In genomic region chr1:46616277-46617107, GRCh38 we compare ENCODE assay signal across 7 cellular contexts. TPM values are rescaled to one million over a fixed set of nuclear protein-coding genes. Genes with fewer than 3 reads are reported as not detected.
DNase-seq lines count a peak whose midpoint lies in the region; ATAC-seq, FAIRE-seq and TF ChIP-seq lines count a peak whose summit lies in the region.

Gene MOB3C, minus strand, starts transcription at chr1:46616811. Its CDS starts 3,490 bp downstream, at chr1:46613321.

- peak; percentile 53 for TF ChIP-seq POLR2A in endothelial cell of umbilical vein (IDR thresholded peaks at IDR 0.05; ENCODE audit: low read depth, low read length)

- H3K9ac ChIP-seq in endothelial cell of umbilical vein (replicated peaks; ENCODE audit: extremely low read depth, insufficient read depth, low read length) = peak within 1 kb of the TSS; percentile 33

- CTCF ChIA-PET in endothelial cell of umbilical vein (lab: Charles Lee) = interaction anchor here (1.0 to 3.1 kb wide), 8 partner anchors 10 to 170 kb away, joined by 3 to 21 read pairs (median 4); partner anchors contain the start of genes EFCAB14 and MKNK1

- peak within 1 kb of the TSS; percentile 44 to 70 (median 62) for H3K4me3 ChIP-seq in endothelial cell of umbilical vein (replicated peaks in 1 of 3; ENCODE audit: insufficient read depth in 1 of 3, low read depth in 1 of 3, low read length in 3 of 3)

- H2AFZ ChIP-seq in endothelial cell of umbilical vein (ENCODE audit: low read depth, low read length) = peak within 1 kb of the TSS; percentile 83

- H3K27me3 ChIP-seq in endothelial cell of umbilical vein (ENCODE audit: control insufficient read depth in 2 of 2, insufficient read depth in 2 of 2, low read length in 2 of 2) = no peaks in the 10 kb centered on the region

- H3K9me3 ChIP-seq in endothelial cell of umbilical vein (replicated peaks; ENCODE audit: control insufficient read depth, insufficient read depth, low read length) = no peaks in the 10 kb centered on the region

- H3K4me1 ChIP-seq in endothelial cell of umbilical vein (ENCODE audit: control insufficient read depth, extremely low read depth, insufficient read depth, low read length) = peaks cover 11% of the 10 kb centered on the region

- H3K79me2 ChIP-seq in endothelial cell of umbilical vein (ENCODE audit: control insufficient read depth, insufficient read depth, low read length) = no peaks in the 10 kb centered on the region

- H3K4me2 ChIP-seq in endothelial cell of umbilical vein (ENCODE audit: insufficient read depth, low read length) = peak within 1 kb of the TSS; percentile 78

- no peaks in the 10 kb centered on the region for H3K9me1 ChIP-seq in endothelial cell of umbilical vein (replicated peaks; ENCODE audit: control insufficient read depth, extremely low read depth, insufficient read depth, low read length)

- no peaks in the 10 kb centered on the region for H4K20me1 ChIP-seq in endothelial cell of umbilical vein (replicated peaks; ENCODE audit: control insufficient read depth, extremely low read depth, insufficient read depth, low read length)

- H3K36me3 ChIP-seq in endothelial cell of umbilical vein (ENCODE audit: control insufficient read depth in 2 of 2, extremely low read depth in 1 of 2, insufficient read depth in 2 of 2, low read length in 2 of 2) = no peaks in the 10 kb centered on the region

- H3K27ac ChIP-seq in endothelial cell of umbilical vein (ENCODE audit: insufficient read depth, low read depth, low read length) = no peak within 1 kb of the TSS

- intact Hi-C loops in endothelial cell of umbilical vein (cut with micrococcal nuclease) = loop anchor here (1.0 to 2.0 kb wide), 2 partner anchors 12 to 52 kb away; partner anchors contain the start of genes ATPAF1 and MKNK1

- peak; percentile 84 for FAIRE-seq in endothelial cell of umbilical vein (lab: Jason Lieb, UNC)

- TF ChIP-seq CTCF in endothelial cell of umbilical vein (IDR thresholded peaks at IDR 0.05; ENCODE audit: extremely low read depth in 1 of 2, insufficient read depth in 1 of 2, low read depth in 1 of 2, low read length in 2 of 2) = no peak

- ATAC-seq in GM18502 (IDR thresholded peaks at IDR 0.05; ENCODE audit: poor library complexity, unreplicated experiment) (peak; percentile 59), HG02642 (IDR thresholded peaks at IDR 0.05; ENCODE audit: poor library complexity, unreplicated experiment) (peak; percentile 67)

- DNase-seq in NCI-H774 (lab: John Stamatoyannopoulos, UW) (peak; percentile 68), endothelial cell of umbilical vein (ENCODE audit: low read depth, low spot score) (peak; percentile 79), midbrain (lab: John Stamatoyannopoulos, UW) (peak; percentile 63)
- DNase-seq in activated CD8-positive, alpha-beta memory T cell treated with anti-CD3 and anti-CD28 coated beads, Interleukin-2, amount 50 U/mL, for 4 hours = peak; percentile 79
- peak; percentile 50 to 52 for DNase-seq in stimulated activated CD8-positive, alpha-beta memory T cell treated with anti-CD3 and anti-CD28 coated beads, Interleukin-2, amount 100 ng/mL, for 48 hours (ENCODE audit: low read depth in 2 of 2)

- dilution Hi-C loops in endothelial cell of umbilical vein (cut with MboI; ENCODE audit: extremely low pct_ligation_motif_present, low sequenced_read_pairs) = no loop called here

- no TSS peak for BruUV-seq in endothelial cell of umbilical vein (replicated peaks; lab: Mats Ljungman, UMichigan)

- POLR2A ChIA-PET in endothelial cell of umbilical vein (lab: Charles Lee) = interaction anchor here (1.2 to 1.7 kb wide), 3 partner anchors 10 to 109 kb away, joined by 4 to 8 read pairs (median 4); partner anchors contain the start of gene MKNK1

TF ChIP-seq in endothelial cell of umbilical vein, 7 proteins besides CTCF, POLR2A, EP300 and RAD21:
- no peak for TF ChIP-seq GATA2 (IDR thresholded peaks at IDR 0.05; ENCODE audit: insufficient read depth, insufficient read length, low read depth, low read length)
- TF ChIP-seq MYC (IDR thresholded peaks at IDR 0.05; ENCODE audit: low read depth, low read length) = no peak
- no peak for TF ChIP-seq MAX (IDR thresholded peaks at IDR 0.05; ENCODE audit: insufficient read depth, insufficient read length)
- TF ChIP-seq POLR2AphosphoS5 (IDR thresholded peaks at IDR 0.05; ENCODE audit: insufficient read depth, low read depth, low read length) = peak; percentile 54
- TF ChIP-seq FOS (IDR thresholded peaks at IDR 0.05; ENCODE audit: borderline replicate concordance, insufficient read depth, low read length) = no peak
- no peak for TF ChIP-seq EZH2 (IDR thresholded peaks at IDR 0.05; ENCODE audit: borderline replicate concordance, low read depth, low read length, severe bottlenecking)

RNA-seq across cellular contexts. Expression of gene MOB3C, which starts in this region (rescaled TPM):
- 6.5 and 8.4 TPM in 2 replicates for total RNA-seq in endothelial cell of umbilical vein
- polyA plus RNA-seq in endothelial cell of umbilical vein = 6.1 and 7.0 TPM in 2 replicates
- polyA plus RNA-seq in endothelial cell of umbilical vein (2011; cell fraction: cytosol; rRNA removed) = 4.3 and 5.0 TPM in 2 replicates
- polyA plus RNA-seq in endothelial cell of umbilical vein (2011; cell fraction: nucleus; rRNA removed) = 9.3 and 10.8 TPM in 2 replicates
- polyA plus RNA-seq in endothelial cell of umbilical vein (2012) = 2.5 and 4.1 TPM in 2 replicates
- polyA minus RNA-seq in endothelial cell of umbilical vein = 6.0 and 7.1 TPM in 2 replicates
- polyA minus RNA-seq in endothelial cell of umbilical vein (2011; cell fraction: cytosol; rRNA and poly(A)+ RNA removed) = 4.4 TPM
- polyA minus RNA-seq in endothelial cell of umbilical vein (2011; cell fraction: nucleus; rRNA and poly(A)+ RNA removed) = 5.7 and 8.9 TPM in 2 replicates
